Comparison of ENCODE assay signal across 2 cellular contexts in genomic region chr17:21171309-21171922, GRCh38.
TF ChIP-seq lines count a peak whose summit lies in the region.

No MANE protein-coding gene starts in this region.

TF ChIP-seq in HEK293T, 16 proteins besides CTCF, POLR2A, EP300 and RAD21 (continued from another document):
- TF ChIP-seq SP1 (IDR thresholded peaks at IDR 0.05) (no peak), SUZ12 (IDR thresholded peaks at IDR 0.05) (no peak), ZNF384 (IDR thresholded peaks at IDR 0.05) (no peak), ARNT (IDR thresholded peaks at IDR 0.05) (no peak), FOXK2 (IDR thresholded peaks at IDR 0.05) (no peak), BHLHE40 (IDR thresholded peaks at IDR 0.05; ENCODE audit: borderline replicate concordance) (no peak), NFRKB (IDR thresholded peaks at IDR 0.05) (no peak), FOXM1 (IDR thresholded peaks at IDR 0.05; ENCODE audit: borderline replicate concordance) (no peak), LEF1 (IDR thresholded peaks at IDR 0.05; ENCODE audit: borderline replicate concordance) (no peak), ELF4 (IDR thresholded peaks at IDR 0.05) (no peak), CTBP1 (IDR thresholded peaks at IDR 0.05; ENCODE audit: borderline replicate concordance) (no peak), TARDBP (IDR thresholded peaks at IDR 0.05) (no peak)

TF ChIP-seq in HepG2, 621 proteins besides CTCF, POLR2A, EP300 and RAD21 (continued from another document):
- TF ChIP-seq, protein P1, sequence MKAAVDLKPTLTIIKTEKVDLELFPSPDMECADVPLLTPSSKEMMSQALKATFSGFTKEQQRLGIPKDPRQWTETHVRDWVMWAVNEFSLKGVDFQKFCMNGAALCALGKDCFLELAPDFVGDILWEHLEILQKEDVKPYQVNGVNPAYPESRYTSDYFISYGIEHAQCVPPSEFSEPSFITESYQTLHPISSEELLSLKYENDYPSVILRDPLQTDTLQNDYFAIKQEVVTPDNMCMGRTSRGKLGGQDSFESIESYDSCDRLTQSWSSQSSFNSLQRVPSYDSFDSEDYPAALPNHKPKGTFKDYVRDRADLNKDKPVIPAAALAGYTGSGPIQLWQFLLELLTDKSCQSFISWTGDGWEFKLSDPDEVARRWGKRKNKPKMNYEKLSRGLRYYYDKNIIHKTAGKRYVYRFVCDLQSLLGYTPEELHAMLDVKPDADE (CRISPR knock-in tag; IDR thresholded peaks at IDR 0.05): no peak
- no peak for TF ChIP-seq HMG20B (CRISPR knock-in tag; conservative IDR thresholded peaks at IDR 0.05)
- TF ChIP-seq SOX13 (IDR thresholded peaks at IDR 0.05): no peak
- no peak for TF ChIP-seq SOX13 (CRISPR knock-in tag; conservative IDR thresholded peaks at IDR 0.05 in 1 of 2, IDR thresholded peaks at IDR 0.05 in 1 of 2)
- TF ChIP-seq ZNF264 (CRISPR knock-in tag; IDR thresholded peaks at IDR 0.05): no peak
- no peak for TF ChIP-seq ZNF768 (CRISPR knock-in tag; IDR thresholded peaks at IDR 0.05)
- no peak for TF ChIP-seq BRF2 (CRISPR knock-in tag; IDR thresholded peaks at IDR 0.05)
TF ChIP-seq in HepG2: peak in this region for 0.
